ENCODE assay signal across 10 cellular contexts in the genomic region with DNA sequence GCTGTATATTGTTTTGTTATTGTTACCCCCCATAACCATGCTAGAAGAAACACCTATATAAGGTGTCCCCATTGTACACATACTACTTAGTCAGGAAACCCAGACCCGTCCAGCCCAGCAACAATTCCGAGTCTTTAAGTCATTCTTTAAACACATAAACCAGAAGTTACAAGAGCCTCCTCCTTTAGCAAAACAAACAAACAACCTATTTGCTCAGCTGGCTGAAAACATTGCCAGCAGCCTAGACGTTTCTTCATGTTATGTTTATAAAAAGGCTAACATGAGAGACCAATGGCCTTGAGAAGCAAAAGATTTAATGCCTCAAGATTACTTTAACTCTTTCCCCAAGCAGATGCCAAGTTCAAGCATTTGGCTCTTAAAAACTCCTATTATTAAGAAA. TPM values are rescaled to one million over a fixed set of nuclear protein-coding genes. Genes with fewer than 3 reads are reported as not detected.
DNase-seq lines count a peak whose midpoint lies in the region; TF ChIP-seq lines count a peak whose summit lies in the region.
"Had no signal": no experiment of that assay in that cellular context is flagged by ENCODE, and none has a peak within 500 bp of the region (broad histone marks: within the 10 kb centered on the region; RNA-seq: fewer than 3 reads in every experiment).

No MANE protein-coding gene starts in this region.

- BruUV-seq in OCI-LY7 (replicated peaks; lab: Mats Ljungman, UMichigan) = no TSS peak

- no peaks in the 10 kb centered on the region for H3K9me3 ChIP-seq in OCI-LY7 (ENCODE audit: low read length)

- H3K4me3 ChIP-seq in OCI-LY7 (ENCODE audit: low read depth, low read length, poor library complexity, severe bottlenecking) (peak overlapping the region; percentile 98), epithelial cell of esophagus (ENCODE audit: low read length) (peak overlapping the region; percentile 90)

- POLR2A ChIA-PET in OCI-LY7 (lab: Charles Lee) = no interaction called here

- H3K4me3 Mint-ChIP-seq in progenitor cell of endocrine pancreas (ENCODE audit: low read depth) = peak overlapping the region; percentile 58

- H3K9me2 ChIP-seq in OCI-LY7 (ENCODE audit: insufficient read depth, low read length) = no peaks in the 10 kb centered on the region

- H3K27ac Mint-ChIP-seq in progenitor cell of endocrine pancreas = no peak overlapping the region

- H3K36me3 Mint-ChIP-seq in progenitor cell of endocrine pancreas (ENCODE audit: insufficient read depth) = peaks cover 7% of the 10 kb centered on the region

- intact Hi-C loops in OCI-LY7 (cut with micrococcal nuclease; ENCODE audit: unreplicated experiment) = no loop called here

- DNase-seq in DMS53 (lab: John Stamatoyannopoulos, UW) (peak; percentile 69), OCI-LY7 (ENCODE audit: low spot score) (no peak), epithelial cell of esophagus (ENCODE audit: low read depth) (peak; percentile 27), progenitor cell of endocrine pancreas (ENCODE audit: low spot score, unreplicated experiment) (no peak), foreskin melanocyte (no peak), anterior cingulate cortex (lab: John Stamatoyannopoulos, UW) (no peak), NCI-H1694 (lab: John Stamatoyannopoulos, UW) (no peak), cortex of kidney (lab: John Stamatoyannopoulos, UW) (no peak)
- DNase-seq: dermis blood vessel endothelial cell, NCI-H1048 had no signal

- peaks cover 8% of the 10 kb centered on the region; the same call in 1 of the 2 replicates for H3K36me3 ChIP-seq in OCI-LY7 (ENCODE audit: insufficient read depth, low read length)

- peaks cover 40% of the 10 kb centered on the region for H3K4me1 Mint-ChIP-seq in progenitor cell of endocrine pancreas (ENCODE audit: low read depth)

- H3K27me3 Mint-ChIP-seq in progenitor cell of endocrine pancreas = no peaks in the 10 kb centered on the region

- H2AFZ ChIP-seq in OCI-LY7 (ENCODE audit: low read length) = 0 out of 2 replicates have a peak overlapping the region, but pooled peaks have one; percentile 92

- peaks cover 11% of the 10 kb centered on the region for H3K9me3 Mint-ChIP-seq in progenitor cell of endocrine pancreas (ENCODE audit: low read depth)

- H3K4me1 ChIP-seq in OCI-LY7 (ENCODE audit: insufficient read depth, low read length, poor library complexity, severe bottlenecking) = peaks cover 66% of the 10 kb centered on the region

- peak overlapping the region; percentile 97 for H3K4me2 ChIP-seq in OCI-LY7 (ENCODE audit: low read length)

- no peak overlapping the region for H3K27ac ChIP-seq in OCI-LY7 (ENCODE audit: low read depth, low read length, poor library complexity, severe bottlenecking)

- CTCF ChIA-PET in OCI-LY7 (lab: Charles Lee; ENCODE audit: unreplicated experiment) = interaction anchor here (1.0 kb wide), 1 partner anchor 10 kb away, joined by 3 read pairs; no protein-coding TSS in a partner anchor

- peaks cover 63% of the 10 kb centered on the region for H3K79me2 ChIP-seq in OCI-LY7 (ENCODE audit: insufficient read depth, low read depth, low read length)

- TF ChIP-seq CTCF in OCI-LY7 (conservative IDR thresholded peaks at IDR 0.05; ENCODE audit: low read length) (no peak), epithelial cell of esophagus (IDR thresholded peaks at IDR 0.05; ENCODE audit: insufficient read depth, low read depth, low read length, missing control alignments) (no peak), progenitor cell of endocrine pancreas (IDR thresholded peaks at IDR 0.05; ENCODE audit: unreplicated experiment) (no peak)

- peaks cover 10% of the 10 kb centered on the region for H4K20me1 ChIP-seq in OCI-LY7 (ENCODE audit: insufficient read depth, low read length)

RNA-seq across cellular contexts. Expression of a gene that starts 1.4 kb away (rescaled TPM):
- total RNA-seq in OCI-LY7 (2014; rRNA removed; shearing (Covaris generic)) = 10.4 and 12.7 TPM in 2 replicates
- 16.8 and 21.0 TPM in 2 replicates for total RNA-seq in OCI-LY7 (2022)
- 22.6 and 25.3 TPM in 2 replicates for total RNA-seq in progenitor cell of endocrine pancreas

RNA-seq across cellular contexts. Expression of a gene that starts 1.4 kb away (rescaled TPM):
- 23.0 and 26.6 TPM in 2 replicates for total RNA-seq in OCI-LY7 (2014; rRNA removed; shearing (Covaris generic))
- 23.3 and 28.3 TPM in 2 replicates for total RNA-seq in OCI-LY7 (2022)
- total RNA-seq in progenitor cell of endocrine pancreas = 29.1 and 31.0 TPM in 2 replicates

Comparison
In these comparisons a context has a peak if more than half of its experiments do, and no peak if none do; other contexts are left out.
1. DNase-seq: peak in DMS53 (single experiment) and epithelial cell of esophagus (single experiment); none in OCI-LY7 (single experiment), progenitor cell of endocrine pancreas (single experiment), foreskin melanocyte (single experiment), anterior cingulate cortex (0 of 58), NCI-H1694 (single experiment) and cortex of kidney (single experiment).